Comparison of ENCODE assay signal across 12 cellular contexts in genomic region chr6:133609404-133610270, GRCh38.
DNase-seq lines count a peak whose midpoint lies in the region; ATAC-seq, FAIRE-seq and TF ChIP-seq lines count a peak whose summit lies in the region.
"Had no signal": no experiment of that assay in that cellular context is flagged by ENCODE, and none has a peak within 500 bp of the region (broad histone marks: within the 10 kb centered on the region; RNA-seq: fewer than 3 reads in every experiment).

No MANE protein-coding gene starts in this region.

- ATAC-seq in naive thymus-derived CD8-positive, alpha-beta T cell: no peak

- H3K36me3 Mint-ChIP-seq in neural progenitor cell: no peaks in the 10 kb centered on the region
- H3K36me3 Mint-ChIP-seq in naive thymus-derived CD8-positive, alpha-beta T cell: no peaks in the 10 kb centered on the region

- POLR2A ChIA-PET in naive thymus-derived CD8-positive, alpha-beta T cell (lab: Charles Lee): no interaction called here

- intact Hi-C loops in transverse colon (cut with DNase I; ENCODE audit: low total_unique reads): no loop called here

- H3F3A ChIP-seq in neural progenitor cell (ENCODE audit: low read depth): no peaks in the 10 kb centered on the region

- WGBS in transverse colon (ENCODE audit: low coverage in 1 of 2), 2 donors: 31 to 46% methylated on average over 1 to 2 of the region's 2 CpGs

- peaks cover 20% of the 10 kb centered on the region for H3K4me1 ChIP-seq in osteoblast (ENCODE audit: insufficient read depth, low read length)
- peaks cover 4% of the 10 kb centered on the region for H3K4me1 ChIP-seq in neural progenitor cell
- no peaks in the 10 kb centered on the region for H3K4me1 ChIP-seq in transverse colon

- H3K4me1 Mint-ChIP-seq in neural progenitor cell: peaks cover 3% of the 10 kb centered on the region
- no peaks in the 10 kb centered on the region for H3K4me1 Mint-ChIP-seq in naive thymus-derived CD8-positive, alpha-beta T cell

- H2AFZ ChIP-seq in osteoblast (ENCODE audit: low read length): peak overlapping the region; percentile 45
- H2AFZ ChIP-seq in neural progenitor cell (replicated peaks): no peak overlapping the region

- H3K27ac ChIP-seq in epithelial cell of prostate: peak overlapping the region; percentile 85
- H3K27ac ChIP-seq in osteoblast (ENCODE audit: low read depth, low read length): peak overlapping the region; percentile 99
- no peak overlapping the region for H3K27ac ChIP-seq in neural progenitor cell
- H3K27ac ChIP-seq in transverse colon: peak overlapping the region in 1 of 4 donors; percentile 34

- no peaks in the 10 kb centered on the region for H3K27me3 Mint-ChIP-seq in neural progenitor cell (ENCODE audit: insufficient read depth, low read depth)
- H3K27me3 Mint-ChIP-seq in naive thymus-derived CD8-positive, alpha-beta T cell: peaks cover 0 to 15% (median 4%) of the 10 kb centered on the region in 5 donors

- H3K9me3 ChIP-seq in osteoblast (ENCODE audit: low read depth, low read length): peaks cover 3% of the 10 kb centered on the region
- H3K9me3 ChIP-seq in neural progenitor cell (ENCODE audit: low read depth): no peaks in the 10 kb centered on the region
- H3K9me3 ChIP-seq in transverse colon: no peaks in the 10 kb centered on the region

- H3K9me3 Mint-ChIP-seq in neural progenitor cell: no peaks in the 10 kb centered on the region
- peaks cover 0 to 4% (median 0%) of the 10 kb centered on the region in 9 donors for H3K9me3 Mint-ChIP-seq in naive thymus-derived CD8-positive, alpha-beta T cell

- TF ChIP-seq CTCF in osteoblast (IDR thresholded peaks at IDR 0.05; ENCODE audit: extremely low read depth, low read depth, low read length) (no peak), neural progenitor cell (IDR thresholded peaks at IDR 0.05) (no peak), transverse colon (IDR thresholded peaks at IDR 0.05) (no peak), D721Med (IDR thresholded peaks at IDR 0.05; ENCODE audit: insufficient read depth, missing control alignments) (no peak)

- no peak for TF ChIP-seq POLR2A in transverse colon (IDR thresholded peaks at IDR 0.05)

- H3K27me3 ChIP-seq in osteoblast (ENCODE audit: insufficient read depth, low read length) (no peaks in the 10 kb centered on the region), neural progenitor cell (no peaks in the 10 kb centered on the region), transverse colon (no peaks in the 10 kb centered on the region)

- no peaks in the 10 kb centered on the region for H3K79me2 ChIP-seq in osteoblast (ENCODE audit: insufficient read depth, low read length)
- no peaks in the 10 kb centered on the region for H3K79me2 ChIP-seq in neural progenitor cell (ENCODE audit: low read depth)

- in situ Hi-C loops in transverse colon (cut with MboI; ENCODE audit: low pct_ligation_motif_present in 1 of 4, low pct_unique_long_range_greater_than_20kb in 1 of 4, low sequenced_read_pairs in 3 of 4): no loop called here

- H3K4me3 ChIP-seq in osteoblast (ENCODE audit: insufficient read depth, low read length): no peak overlapping the region
- H3K4me3 ChIP-seq in neural progenitor cell: no peak overlapping the region
- no peak overlapping the region for H3K4me3 ChIP-seq in transverse colon

- H3K36me3 ChIP-seq in osteoblast (ENCODE audit: insufficient read depth, low read length) (no peaks in the 10 kb centered on the region), neural progenitor cell (no peaks in the 10 kb centered on the region), transverse colon (no peaks in the 10 kb centered on the region)

- FAIRE-seq in RCC 7860 (lab: Jason Lieb, UNC) (peak; percentile 94), D721Med (lab: Jason Lieb, UNC) (no peak)
- FAIRE-seq: G401.6 had no signal

- H3K27ac Mint-ChIP-seq in neural progenitor cell: no peak overlapping the region
- H3K27ac Mint-ChIP-seq in naive thymus-derived CD8-positive, alpha-beta T cell: no peak overlapping the region

- H4K20me1 ChIP-seq in osteoblast (ENCODE audit: insufficient read depth, low read length) (no peaks in the 10 kb centered on the region), neural progenitor cell (ENCODE audit: low read depth) (no peaks in the 10 kb centered on the region)

- TF ChIP-seq EP300 in transverse colon (IDR thresholded peaks at IDR 0.05; ENCODE audit: low read depth): no peak

- H3K4me2 ChIP-seq in osteoblast (ENCODE audit: insufficient read depth, low read length) (peak overlapping the region; percentile 52), neural progenitor cell (no peak overlapping the region)

- H3K9ac ChIP-seq in neural progenitor cell: no peak overlapping the region

- DNase-seq in GM03348 (ENCODE audit: low spot score): peak; percentile 73
- peak; percentile 96 for DNase-seq in RCC 7860 (ENCODE audit: low spot score)
- DNase-seq in epithelial cell of prostate (ENCODE audit: low read depth, low spot score): peak; percentile 96
- peak; percentile 82 for DNase-seq in osteoblast (ENCODE audit: insufficient read length, low spot score, missing footprints)
- DNase-seq in neural progenitor cell (ENCODE audit: low spot score): no peak
- DNase-seq in transverse colon: no peak
- DNase-seq in D721Med (ENCODE audit: insufficient read length, low spot score): no peak
- no peak for DNase-seq in naive thymus-derived CD8-positive, alpha-beta T cell
- DNase-seq: cerebellar nuclear complex, NCI-H524, T-helper 2 cell had no signal

- H3K4me3 Mint-ChIP-seq in neural progenitor cell: no peak overlapping the region
- no peak overlapping the region for H3K4me3 Mint-ChIP-seq in naive thymus-derived CD8-positive, alpha-beta T cell

Comparison
In these comparisons a context has a peak if more than half of its experiments do, and no peak if none do; other contexts are left out.
1. DNase-seq: peak in GM03348 (single experiment), RCC 7860 (single experiment), epithelial cell of prostate (single experiment) and osteoblast (single experiment); none in neural progenitor cell (single experiment), transverse colon (single experiment), D721Med (single experiment) and naive thymus-derived CD8-positive, alpha-beta T cell (0 of 10).